In genomic region chr17:47615766-47616424, GRCh38 we compare ENCODE assay signal across 8 cellular contexts. TPM values are rescaled to one million over a fixed set of nuclear protein-coding genes. Genes with fewer than 3 reads are reported as not detected.
DNase-seq lines count a peak whose midpoint lies in the region; ATAC-seq and TF ChIP-seq lines count a peak whose summit lies in the region.

No MANE protein-coding gene starts in this region.

- peaks cover 69% of the 10 kb centered on the region for H3K36me3 Mint-ChIP-seq in Calu3 (ENCODE audit: insufficient read depth, unreplicated experiment)
- peaks cover 71% of the 10 kb centered on the region for H3K36me3 Mint-ChIP-seq in effector memory CD8-positive, alpha-beta T cell (ENCODE audit: insufficient read depth)

- peaks cover 37% of the 10 kb centered on the region for H3K4me1 Mint-ChIP-seq in Calu3 (ENCODE audit: low read depth, unreplicated experiment)
- peaks cover 4 to 5% of the 10 kb centered on the region in 2 donors for H3K4me1 Mint-ChIP-seq in effector memory CD8-positive, alpha-beta T cell (ENCODE audit: low read depth in 2 of 2)

- POLR2A ChIA-PET in Panc1 (lab: Charles Lee), result no interaction called here

- DNase-seq in Calu3 (no peak), HL-60 (ENCODE audit: low read depth in 1 of 2, low spot score in 1 of 2) (peak in 1 of 2 experiments; percentile 13), Panc1 (ENCODE audit: low read depth, low spot score) (no peak), midbrain (lab: John Stamatoyannopoulos, UW) (peak; percentile 47), NCI-H1048 (lab: John Stamatoyannopoulos, UW) (no peak)
- DNase-seq in effector memory CD8-positive, alpha-beta T cell, result peak in 2 of 3 experiments; percentile 4 to 19

- peaks cover 25% of the 10 kb centered on the region for H3K36me3 ChIP-seq in Panc1 (ENCODE audit: control insufficient read depth, insufficient read depth, low read length)

- H3K9me3 Mint-ChIP-seq in Calu3 (ENCODE audit: low read depth, unreplicated experiment), result no peaks in the 10 kb centered on the region
- H3K9me3 Mint-ChIP-seq in effector memory CD8-positive, alpha-beta T cell, result no peaks in the 10 kb centered on the region

- peak overlapping the region; percentile 65 for H3K27ac Mint-ChIP-seq in Calu3 (ENCODE audit: unreplicated experiment)
- no peak overlapping the region for H3K27ac Mint-ChIP-seq in effector memory CD8-positive, alpha-beta T cell

- BruUV-seq in Calu3 (replicated peaks; lab: Mats Ljungman, UMichigan) (no TSS peak), Panc1 (replicated peaks; lab: Mats Ljungman, UMichigan) (no TSS peak)

- peak overlapping the region; percentile 1; the same call in 1 of the 2 replicates for H3K27ac ChIP-seq in HL-60 (replicated peaks)
- H3K27ac ChIP-seq in Panc1 (ENCODE audit: low read length), result no peak overlapping the region

- H3K27me3 Mint-ChIP-seq in Calu3 (ENCODE audit: unreplicated experiment), result no peaks in the 10 kb centered on the region
- H3K27me3 Mint-ChIP-seq in effector memory CD8-positive, alpha-beta T cell, result no peaks in the 10 kb centered on the region

- ATAC-seq in Panc1 (peak; percentile 63; the same call in 1 of the 2 replicates), GM21528 (IDR thresholded peaks at IDR 0.05; ENCODE audit: low FRiP score, unreplicated experiment) (no peak), HG02759 (IDR thresholded peaks at IDR 0.05; ENCODE audit: unreplicated experiment) (no peak)
- peak; percentile 56 for ATAC-seq in effector memory CD8-positive, alpha-beta T cell (replicated peaks)

- no peaks in the 10 kb centered on the region for H3K9me3 ChIP-seq in Panc1 (ENCODE audit: control insufficient read depth, insufficient read depth, low read depth, low read length)

- H3K4me3 ChIP-seq in HL-60 (replicated peaks; ENCODE audit: insufficient read depth, low read length) (no peak overlapping the region), Panc1 (ENCODE audit: low read depth in 2 of 2, low read length in 2 of 2) (no peak overlapping the region)

- H3K4me1 ChIP-seq in Panc1 (ENCODE audit: control insufficient read depth, insufficient read depth, low read length), result peaks cover 11% of the 10 kb centered on the region; the same call in 1 of the 2 replicates

- CTCF ChIA-PET in Calu3 (lab: Charles Lee) (interaction anchor here (0.7 to 1.2 kb wide), 8 partner anchors 8 to 385 kb away, joined by 3 to 7 read pairs (median 4); partner anchors contain the start of gene KPNB1), Panc1 (lab: Charles Lee) (interaction anchor here (1.0 kb wide), 2 partner anchors 9 to 33 kb away, joined by 3 read pairs; partner anchors contain the start of gene KPNB1)

- TF ChIP-seq CTCF in Calu3 (IDR thresholded peaks at IDR 0.05; ENCODE audit: unreplicated experiment) (peak; percentile 72), HL-60 (IDR thresholded peaks at IDR 0.05; ENCODE audit: insufficient read depth, low read length) (peak; percentile 3), Panc1 (IDR thresholded peaks at IDR 0.05) (peak; percentile 79)

- intact Hi-C loops in Calu3 (cut with micrococcal nuclease; ENCODE audit: unreplicated experiment) (loop anchor here (2.0 to 10.0 kb wide), 2 partner anchors 115 to 251 kb away; no protein-coding TSS in a partner anchor), Panc1 (cut with micrococcal nuclease; ENCODE audit: unreplicated experiment) (loop anchor here (10.0 kb wide), 1 partner anchor 251 kb away; no protein-coding TSS in a partner anchor)

- no peak overlapping the region for H3K4me3 Mint-ChIP-seq in Calu3 (ENCODE audit: low read depth, unreplicated experiment)
- no peak overlapping the region for H3K4me3 Mint-ChIP-seq in effector memory CD8-positive, alpha-beta T cell

- in situ Hi-C loops in Panc1 (cut with HindIII; ENCODE audit: low pct_unique_long_range_greater_than_20kb, low sequenced_read_pairs), result no loop called here

- H3K27me3 ChIP-seq in HL-60 (ENCODE audit: insufficient read depth, poor library complexity, severe bottlenecking) (no peaks in the 10 kb centered on the region), Panc1 (ENCODE audit: control insufficient read depth, insufficient read depth, low read length) (no peaks in the 10 kb centered on the region)

RNA-seq across cellular contexts. Expression of gene KPNB1, which starts 33.8 kb away (rescaled TPM):
- total RNA-seq in Calu3 (2022) (511 and 538 TPM in 2 replicates), Panc1 (2021; ENCODE audit: unreplicated experiment) (666 TPM)
- 250 TPM for polyA plus RNA-seq in Panc1 (2012; ENCODE audit: insufficient read length)

Comparison
In these comparisons a context has a peak if more than half of its experiments do, and no peak if none do; other contexts are left out.
1. DNase-seq: peak in effector memory CD8-positive, alpha-beta T cell (2 of 3) and midbrain (single experiment); none in Calu3 (single experiment), Panc1 (single experiment) and NCI-H1048 (single experiment).
2. CTCF ChIP-seq: peak in every context shown above with its lines; median percentile 79 in Panc1; 72 in Calu3; 3 in HL-60.
3. ATAC-seq: peak in Panc1 (single experiment) and effector memory CD8-positive, alpha-beta T cell (single experiment); none in GM21528 (single experiment) and HG02759 (single experiment).